Comparison of ENCODE assay signal across 1 cellular context in genomic region chr3:48989796-48990635, GRCh38.
TF ChIP-seq lines count a peak whose summit lies in the region.

P4HTM (plus strand) TSS chr3:48990241; CDS start chr3:48990257, 16 bp downstream.

TF ChIP-seq in HCT116, 20 proteins besides CTCF, POLR2A, EP300 and RAD21 (continued from another document):
- TF ChIP-seq TCF7L2 (IDR thresholded peaks at IDR 0.05; ENCODE audit: borderline replicate concordance, extremely low read depth, insufficient read depth, insufficient read length) (peak; percentile 55), POLR2AphosphoS5 (IDR thresholded peaks at IDR 0.05; ENCODE audit: low read depth, low read length) (peak; percentile 57), ELF1 (IDR thresholded peaks at IDR 0.05; ENCODE audit: borderline replicate concordance, low read depth) (no peak), SP1 (IDR thresholded peaks at IDR 0.05; ENCODE audit: low read depth) (peak; percentile 44), ZNF274 (IDR thresholded peaks at IDR 0.05; ENCODE audit: low read depth, low read length) (no peak), YY1 (IDR thresholded peaks at IDR 0.05; ENCODE audit: extremely low read depth, insufficient replicate concordance, low read depth, low read length) (peak; percentile 80), ATF3 (IDR thresholded peaks at IDR 0.05) (no peak), SRF (IDR thresholded peaks at IDR 0.05; ENCODE audit: low read depth) (no peak)
